8 cellular contexts compared by ENCODE assay signal in genomic region chr12:55817352-55818139, GRCh38. TPM values are rescaled to one million over a fixed set of nuclear protein-coding genes. Genes with fewer than 3 reads are reported as not detected.
DNase-seq lines count a peak whose midpoint lies in the region; ATAC-seq and TF ChIP-seq lines count a peak whose summit lies in the region.

A gene with protein sequence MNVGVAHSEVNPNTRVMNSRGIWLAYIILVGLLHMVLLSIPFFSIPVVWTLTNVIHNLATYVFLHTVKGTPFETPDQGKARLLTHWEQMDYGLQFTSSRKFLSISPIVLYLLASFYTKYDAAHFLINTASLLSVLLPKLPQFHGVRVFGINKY (plus strand): TSS chr12:55818041. CDS start chr12:55819000, 959 bp downstream.
Gene SARNP (minus strand): TSS chr12:55817724. CDS start chr12:55817701, 23 bp downstream.

- TF ChIP-seq CTCF in OCI-LY1 (IDR thresholded peaks at IDR 0.05; ENCODE audit: low read length) (no peak), endothelial cell (IDR thresholded peaks at IDR 0.05; ENCODE audit: unreplicated experiment) (no peak)

- H3K9ac ChIP-seq in OCI-LY1 (ENCODE audit: low read length) = peak within 1 kb of the TSS; percentile 99

- peak within 1 kb of the TSS; percentile 100 for H3K4me2 ChIP-seq in OCI-LY1 (ENCODE audit: low read length)

- H3K36me3 ChIP-seq in OCI-LY1 (ENCODE audit: insufficient read depth, low read length) (peaks cover 83% of the 10 kb centered on the region), mesodermal cell (ENCODE audit: control insufficient read depth, insufficient read depth, low read length) (peaks cover 72% of the 10 kb centered on the region)

- no peaks in the 10 kb centered on the region for H4K20me1 ChIP-seq in OCI-LY1 (ENCODE audit: insufficient read depth, low read length)

- peak within 1 kb of the TSS; percentile 29; the same call in 1 of the 2 replicates for H2AFZ ChIP-seq in OCI-LY1 (ENCODE audit: low read length)

- no peaks in the 10 kb centered on the region for H3F3A ChIP-seq in OCI-LY1 (ENCODE audit: insufficient read depth, low read length)

- ATAC-seq in GM21526 (IDR thresholded peaks at IDR 0.05; ENCODE audit: low FRiP score, unreplicated experiment) = peak; percentile 94

- peak within 1 kb of the TSS; percentile 98 for H3K4me3 ChIP-seq in OCI-LY1 (ENCODE audit: low read depth, low read length, poor library complexity, severe bottlenecking)
- H3K4me3 ChIP-seq in mesodermal cell (ENCODE audit: extremely low read depth, insufficient read depth, low read length, poor library complexity, severe bottlenecking) = peak within 1 kb of the TSS; percentile 97

- no peaks in the 10 kb centered on the region for H3K27me3 Mint-ChIP-seq in endothelial cell (ENCODE audit: unreplicated experiment)

- H3K27ac Mint-ChIP-seq in endothelial cell (ENCODE audit: unreplicated experiment) = no peak within 1 kb of the TSS

- WGBS in mesodermal cell (ENCODE audit: insufficient coverage in 2 of 2), 2 experiments = 0% methylated on average over 34 to 35 of the region's 38 CpGs

- peaks cover 3% of the 10 kb centered on the region for H3K4me1 Mint-ChIP-seq in endothelial cell (ENCODE audit: unreplicated experiment)

- DNase-seq in DMS 273 (lab: John Stamatoyannopoulos, UW; ENCODE audit: unreplicated experiment) = peak; percentile 99
- peak; percentile 93 for DNase-seq in HuH-7 (ENCODE audit: low spot score)
- DNase-seq in activated CD8-positive, alpha-beta memory T cell treated with anti-CD3 and anti-CD28 coated beads, Interleukin-2, amount 50 U/mL, for 4 hours = peak; percentile 91
- DNase-seq in endothelial cell (ENCODE audit: low spot score) = peak; percentile 87
- peak; percentile 83 to 98 for DNase-seq in stimulated activated CD8-positive, alpha-beta memory T cell treated with anti-CD3 and anti-CD28 coated beads, Interleukin-15, amount 100 ng/mL, for 4 hours (ENCODE audit: low read depth in 2 of 2)

- peaks cover 9% of the 10 kb centered on the region for H3K36me3 Mint-ChIP-seq in endothelial cell (ENCODE audit: low read depth, unreplicated experiment)

- H3K4me3 Mint-ChIP-seq in endothelial cell (ENCODE audit: unreplicated experiment) = no peak within 1 kb of the TSS

- no peaks in the 10 kb centered on the region for H3K9me3 ChIP-seq in OCI-LY1 (ENCODE audit: low read length)
- no peaks in the 10 kb centered on the region for H3K9me3 ChIP-seq in mesodermal cell (ENCODE audit: control insufficient read depth, low read length)

- H3K9me3 Mint-ChIP-seq in endothelial cell (ENCODE audit: unreplicated experiment) = no peaks in the 10 kb centered on the region

- H3K4me1 ChIP-seq in OCI-LY1 (ENCODE audit: insufficient read depth, low read length, severe bottlenecking) = peaks cover 30% of the 10 kb centered on the region
- peaks cover 18% of the 10 kb centered on the region for H3K4me1 ChIP-seq in mesodermal cell (ENCODE audit: control insufficient read depth, insufficient read depth, low read length, poor library complexity, severe bottlenecking)

- no peaks in the 10 kb centered on the region for H3K27me3 ChIP-seq in OCI-LY1 (ENCODE audit: insufficient read depth, low read length)

- H3K9me2 ChIP-seq in OCI-LY1 (ENCODE audit: low read depth, low read length) = no peaks in the 10 kb centered on the region

- H3K79me2 ChIP-seq in OCI-LY1 (ENCODE audit: insufficient read depth, low read length) = peaks cover 56% of the 10 kb centered on the region

- H3K27ac ChIP-seq in OCI-LY1 (ENCODE audit: low read depth, low read length, poor library complexity, severe bottlenecking) = peak within 1 kb of the TSS; percentile 66
- peak within 1 kb of the TSS; percentile 74 for H3K27ac ChIP-seq in mesodermal cell (ENCODE audit: low read depth, low read length, severe bottlenecking)

RNA-seq across cellular contexts. Expression of the first gene that starts in this region (rescaled TPM):
- 33.9 TPM for total RNA-seq in endothelial cell (ENCODE audit: unreplicated experiment)
- polyA plus RNA-seq in mesodermal cell (2013, experiment 1 of 2) = 39.3 TPM
- polyA plus RNA-seq in mesodermal cell (2013, experiment 2 of 2) = 35.5 TPM

RNA-seq across cellular contexts. Expression of gene SARNP, which starts in this region (rescaled TPM):
- 76.6 TPM for total RNA-seq in endothelial cell (ENCODE audit: unreplicated experiment)
- 150 TPM for polyA plus RNA-seq in mesodermal cell (2013, experiment 1 of 2)
- 161 TPM for polyA plus RNA-seq in mesodermal cell (2013, experiment 2 of 2)

Comparison
In these comparisons a context has a peak if more than half of its experiments do, and no peak if none do; other contexts are left out.
1. Peak in every context shown above with its lines: DNase-seq, ATAC-seq, H3K4me3 ChIP-seq and H3K27ac ChIP-seq.